Comparison of ENCODE assay signal across 9 cellular contexts in genomic region chr3:133895208-133896001, GRCh38. TPM values are rescaled to one million over a fixed set of nuclear protein-coding genes. Genes with fewer than 3 reads are reported as not detected.
A peak's percentile ranks its signal among the peaks of the same experiment; 100 is the strongest.
DNase-seq lines count a peak whose midpoint lies in the region; FAIRE-seq and TF ChIP-seq lines count a peak whose summit lies in the region.
"Had no signal": no experiment of that assay in that cellular context is flagged by ENCODE, and none has a peak within 500 bp of the region (broad histone marks: within the 10 kb centered on the region; RNA-seq: fewer than 3 reads in every experiment).

Gene RAB6B (minus strand): TSS chr3:133895882. CDS start chr3:133895466, 416 bp downstream.

- H3K27me3 Mint-ChIP-seq in IgD-negative memory B cell = peaks cover 29% of the 10 kb centered on the region

- no peak for FAIRE-seq in urothelium cell line (lab: Jason Lieb, UNC)

- H3K27ac ChIP-seq in WERI-Rb-1 = no peak within 1 kb of the TSS
- H3K27ac ChIP-seq: 22Rv1 had no signal

- H3K27ac Mint-ChIP-seq in IgD-negative memory B cell = no peak within 1 kb of the TSS

- peaks cover 0 to 4% (median 0%) of the 10 kb centered on the region in 3 donors for H3K9me3 Mint-ChIP-seq in IgD-negative memory B cell

- H3K4me1 Mint-ChIP-seq in IgD-negative memory B cell = peaks cover 3 to 6% (median 5%) of the 10 kb centered on the region in 3 donors

- peak within 1 kb of the TSS; percentile 62 for H3K9ac ChIP-seq in mucosa of stomach (ENCODE audit: low read length)

- peaks cover 6% of the 10 kb centered on the region for H3K4me1 ChIP-seq in mucosa of stomach (ENCODE audit: control insufficient read depth, insufficient read depth, low read length)

- H3K4me3 Mint-ChIP-seq in IgD-negative memory B cell = peak within 1 kb of the TSS in 3 of 4 donors; percentile 41 to 82 (median 74)

- H3K36me3 ChIP-seq in WERI-Rb-1 = no peaks in the 10 kb centered on the region
- H3K36me3 ChIP-seq in mucosa of stomach (ENCODE audit: control insufficient read depth, insufficient read depth, low read length) = no peaks in the 10 kb centered on the region

- H3K27me3 ChIP-seq in WERI-Rb-1 (ENCODE audit: insufficient read depth, low read depth, severe bottlenecking) (peaks cover 56% of the 10 kb centered on the region), mucosa of stomach (ENCODE audit: control insufficient read depth, insufficient read depth, low read length) (peaks cover 34% of the 10 kb centered on the region)

- DNase-seq in DMS53 (lab: John Stamatoyannopoulos, UW) = peak; percentile 57
- DNase-seq in DMS53 treated with DMSO at 0.1 percent for 48 hours (lab: John Stamatoyannopoulos, UW; ENCODE audit: unreplicated experiment) = no peak
- DNase-seq in WERI-Rb-1 = peak; percentile 25
- DNase-seq in fibroblast of mammary gland (ENCODE audit: low read depth) = peak; percentile 15
- DNase-seq in urothelium cell line (ENCODE audit: low spot score) = peak; percentile 79
- DNase-seq in activated CD8-positive, alpha-beta memory T cell treated with anti-CD3 and anti-CD28 coated beads, Interleukin-2, amount 50 U/mL, for 48 hours = no peak

- TF ChIP-seq CTCF in WERI-Rb-1 (IDR thresholded peaks at IDR 0.05; ENCODE audit: low read depth, low read length) (no peak), fibroblast of mammary gland (conservative IDR thresholded peaks at IDR 0.05; ENCODE audit: control insufficient read depth, insufficient read depth, low read depth, low read length) (no peak)

- no peaks in the 10 kb centered on the region for H3K36me3 Mint-ChIP-seq in IgD-negative memory B cell

- H3K9me3 ChIP-seq in WERI-Rb-1 (ENCODE audit: severe bottlenecking) (no peaks in the 10 kb centered on the region), mucosa of stomach (ENCODE audit: control insufficient read depth, low read length) (no peaks in the 10 kb centered on the region)

- H3K4me3 ChIP-seq in WERI-Rb-1 (ENCODE audit: low read depth, low read length) (peak within 1 kb of the TSS; percentile 61), fibroblast of mammary gland (ENCODE audit: control insufficient read depth, low read depth, low read length) (peak within 1 kb of the TSS; percentile 56), mucosa of stomach (ENCODE audit: low read length) (no peak within 1 kb of the TSS)

RNA-seq across cellular contexts. Expression of gene RAB6B, which starts in this region (rescaled TPM):
- 0.36 TPM for polyA plus RNA-seq in IgD-negative memory B cell

Comparison
In these comparisons a context has a peak if more than half of its experiments do, and no peak if none do; other contexts are left out.
1. DNase-seq: peak in DMS53 (single experiment), WERI-Rb-1 (single experiment), fibroblast of mammary gland (single experiment) and urothelium cell line (single experiment); none in DMS53 treated with DMSO at 0.1 percent for 48 hours (single experiment) and activated CD8-positive, alpha-beta memory T cell treated with anti-CD3 and anti-CD28 coated beads, Interleukin-2, amount 50 U/mL, for 48 hours (single experiment).